ENCODE assay signal across 12 cellular contexts in genomic region chr10:17215782-17216122, GRCh38. TPM values are rescaled to one million over a fixed set of nuclear protein-coding genes. Genes with fewer than 3 reads are reported as not detected.
DNase-seq lines count a peak whose midpoint lies in the region; ATAC-seq and TF ChIP-seq lines count a peak whose summit lies in the region.
"Had no signal": no experiment of that assay in that cellular context is flagged by ENCODE, and none has a peak within 500 bp of the region (broad histone marks: within the 10 kb centered on the region; RNA-seq: fewer than 3 reads in every experiment).

No MANE protein-coding gene starts in this region.

- CTCF ChIA-PET in CD8-positive, alpha-beta T cell (lab: Charles Lee) = no interaction called here
- CTCF ChIA-PET in RWPE1 (lab: Yijun Ruan, JAX) = no interaction called here

- no peaks in the 10 kb centered on the region for H3K9me3 Mint-ChIP-seq in CD8-positive, alpha-beta T cell

- no peaks in the 10 kb centered on the region for H3K4me1 ChIP-seq in CD8-positive, alpha-beta T cell (ENCODE audit: insufficient read depth, low read length)
- H3K4me1 ChIP-seq in effector memory CD4-positive, alpha-beta T cell (ENCODE audit: control insufficient read depth, insufficient read depth, low read length, poor library complexity, severe bottlenecking) = no peaks in the 10 kb centered on the region
- H3K4me1 ChIP-seq: body of pancreas had no signal

- H3K9me3 ChIP-seq in CD8-positive, alpha-beta T cell (ENCODE audit: low read length) = no peaks in the 10 kb centered on the region
- no peaks in the 10 kb centered on the region for H3K9me3 ChIP-seq in effector memory CD4-positive, alpha-beta T cell (ENCODE audit: control insufficient read depth, low read length)
- H3K9me3 ChIP-seq: body of pancreas, mucosa of descending colon had no signal

- POLR2A ChIA-PET in CD8-positive, alpha-beta T cell (lab: Charles Lee) = interaction anchor here (1.1 kb wide), 1 partner anchor 14 kb away, joined by 5 read pairs; no protein-coding TSS in a partner anchor
- POLR2A ChIA-PET in RWPE1 (lab: Yijun Ruan, JAX; ENCODE audit: low non-redundant PET) = no interaction called here

- peaks cover 13% of the 10 kb centered on the region for H3K36me3 Mint-ChIP-seq in CD8-positive, alpha-beta T cell

- no peak for DNase-seq in CD8-positive, alpha-beta T cell
- no peak for DNase-seq in RWPE1 (ENCODE audit: low spot score)
- DNase-seq in effector memory CD4-positive, alpha-beta T cell = no peak
- no peak for DNase-seq in skeletal muscle cell (ENCODE audit: low read depth)
- no peak for DNase-seq in kidney tubule cell (ENCODE audit: low spot score)
- no peak for DNase-seq in DMS79 treated with DMSO at 0.1 percent for 48 hours (lab: John Stamatoyannopoulos, UW)
- DNase-seq in SIG-M5 treated with dmso at 0.1 percent for 504 hours (lab: John Stamatoyannopoulos, UW; ENCODE audit: unreplicated experiment) = no peak
- DNase-seq: activated CD4-positive, alpha-beta T cell treated with anti-CD3 and anti-CD28 coated beads for 4 hours; mucosa of descending colon; NCI-H1092 treated with DMSO at 0.1 percent for 48 hours had no signal

- no peaks in the 10 kb centered on the region for H3K27me3 Mint-ChIP-seq in CD8-positive, alpha-beta T cell (ENCODE audit: low read depth)

- H3K36me3 ChIP-seq in CD8-positive, alpha-beta T cell (ENCODE audit: insufficient read depth, low read length) = no peaks in the 10 kb centered on the region
- H3K36me3 ChIP-seq in effector memory CD4-positive, alpha-beta T cell (ENCODE audit: control insufficient read depth, insufficient read depth, low read length) = no peaks in the 10 kb centered on the region

- no peak for TF ChIP-seq CTCF in CD8-positive, alpha-beta T cell (IDR thresholded peaks at IDR 0.05)
- no peak for TF ChIP-seq CTCF in RWPE1 (conservative IDR thresholded peaks at IDR 0.05; ENCODE audit: low read depth)

- H3K4me1 Mint-ChIP-seq in CD8-positive, alpha-beta T cell (ENCODE audit: low read depth) = peaks cover 11% of the 10 kb centered on the region

- no peak overlapping the region for H3K4me3 Mint-ChIP-seq in CD8-positive, alpha-beta T cell

- H3K27ac Mint-ChIP-seq in CD8-positive, alpha-beta T cell = peak overlapping the region; percentile 80

- ATAC-seq in CD8-positive, alpha-beta T cell = no peak
- no peak for ATAC-seq in GM21576 (IDR thresholded peaks at IDR 0.05; ENCODE audit: unreplicated experiment)

- H3K27me3 ChIP-seq in CD8-positive, alpha-beta T cell (ENCODE audit: insufficient read depth, low read length) = no peaks in the 10 kb centered on the region
- H3K27me3 ChIP-seq in effector memory CD4-positive, alpha-beta T cell (replicated peaks; ENCODE audit: control insufficient read depth, insufficient read depth, low read length, poor library complexity, severe bottlenecking) = no peaks in the 10 kb centered on the region
- H3K27me3 ChIP-seq: body of pancreas had no signal

- intact Hi-C loops in CD8-positive, alpha-beta T cell (cut with DNase I, micrococcal nuclease) = loop anchor here in 1 of 2 experiments (1.0 kb wide), 2 partner anchors 9 to 12 kb away; no protein-coding TSS in a partner anchor

- peak overlapping the region; percentile 21 for H3K27ac ChIP-seq in CD8-positive, alpha-beta T cell (ENCODE audit: low read depth, low read length)
- peak overlapping the region; percentile 93 for H3K27ac ChIP-seq in RWPE1
- H3K27ac ChIP-seq in effector memory CD4-positive, alpha-beta T cell (ENCODE audit: insufficient read depth, low read length, poor library complexity, severe bottlenecking) = peak overlapping the region; percentile 51

- H3K4me3 ChIP-seq in CD8-positive, alpha-beta T cell (ENCODE audit: low read depth, low read length) = no peak overlapping the region
- H3K4me3 ChIP-seq in effector memory CD4-positive, alpha-beta T cell (ENCODE audit: insufficient read depth, low read depth, low read length, poor library complexity, severe bottlenecking) = no peak overlapping the region
- peak overlapping the region; percentile 26 for H3K4me3 ChIP-seq in skeletal muscle cell (ENCODE audit: low read depth, low read length)
- H3K4me3 ChIP-seq: body of pancreas, mucosa of descending colon had no signal

RNA-seq across cellular contexts. Expression of gene VIM, which starts 12.3 kb away (rescaled TPM):
- total RNA-seq in CD8-positive, alpha-beta T cell = 100 to 1,000 TPM; 776 to 783 TPM

RNA-seq across cellular contexts. Expression of gene TRDMT1, which starts 14.3 kb away (rescaled TPM):
- 10 to 100 TPM; 10.4 to 11.7 TPM for total RNA-seq in CD8-positive, alpha-beta T cell

Comparison
In these comparisons a context has a peak if more than half of its experiments do, and no peak if none do; other contexts are left out.
1. H3K27ac ChIP-seq: peak in every context shown above with its lines; median percentile 93 in RWPE1; 51 in effector memory CD4-positive, alpha-beta T cell; 21 in CD8-positive, alpha-beta T cell.